In the genomic region with DNA sequence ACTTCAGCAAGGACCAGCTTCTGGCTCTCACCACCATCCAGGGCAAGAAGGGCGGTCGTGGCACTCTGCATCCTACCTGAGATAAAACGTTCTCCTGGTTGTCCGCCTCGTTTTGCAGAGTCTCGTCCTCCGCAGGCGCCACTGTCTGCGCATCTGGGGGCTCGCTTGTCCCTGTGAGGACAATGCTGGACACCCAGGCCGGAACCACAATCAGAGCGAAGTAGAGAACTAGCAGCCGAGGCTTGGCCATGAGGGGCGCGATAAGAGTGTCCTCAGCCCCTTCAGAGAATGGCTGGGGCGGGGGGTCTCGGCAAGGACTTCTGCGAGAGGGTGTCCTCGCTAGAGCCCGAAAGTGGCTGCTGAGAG, we compare ENCODE assay signal across 9 cellular contexts. TPM values are rescaled to one million over a fixed set of nuclear protein-coding genes. Genes with fewer than 3 reads are reported as not detected.
DNase-seq lines count a peak whose midpoint lies in the region; FAIRE-seq and TF ChIP-seq lines count a peak whose summit lies in the region.
"Had no signal": no experiment of that assay in that cellular context is flagged by ENCODE, and none has a peak within 500 bp of the region (broad histone marks: within the 10 kb centered on the region; RNA-seq: fewer than 3 reads in every experiment).

No MANE protein-coding gene starts in this region.

- no peak for TF ChIP-seq POLR2A in H54 (IDR thresholded peaks at IDR 0.05; ENCODE audit: low read depth, low read length)

- H3K4me3 Mint-ChIP-seq in activated CD4-positive, alpha-beta memory T cell treated with anti-CD3 and anti-CD28 coated beads, Interleukin-2, amount 10 ng/mL, durations not matched to agents 7 days and 5 days = peak overlapping the region; percentile 67

- H3K9me3 Mint-ChIP-seq in activated CD4-positive, alpha-beta memory T cell treated with anti-CD3 and anti-CD28 coated beads, Interleukin-2, amount 10 ng/mL, durations not matched to agents 7 days and 5 days = no peaks in the 10 kb centered on the region

- POLR2A ChIA-PET in activated CD4-positive, alpha-beta memory T cell treated with anti-CD3 and anti-CD28 coated beads, Interleukin-2, amount 10 ng/mL, durations not matched to agents 7 days and 5 days (lab: Charles Lee) = no interaction called here

- no peak for FAIRE-seq in H54 (lab: Jason Lieb, UNC)

- H3K4me1 ChIP-seq in skeletal muscle satellite cell (ENCODE audit: control insufficient read depth, insufficient read depth, low read length) = peaks cover 49% of the 10 kb centered on the region

- H3K4me1 Mint-ChIP-seq in activated CD4-positive, alpha-beta memory T cell treated with anti-CD3 and anti-CD28 coated beads, Interleukin-2, amount 10 ng/mL, durations not matched to agents 7 days and 5 days = peaks cover 8% of the 10 kb centered on the region

- CTCF ChIA-PET in activated CD4-positive, alpha-beta memory T cell treated with anti-CD3 and anti-CD28 coated beads, Interleukin-2, amount 10 ng/mL, durations not matched to agents 7 days and 5 days (lab: Charles Lee) = interaction anchor here (1.1 to 2.3 kb wide), 3 partner anchors 14 to 231 kb away, joined by 3 to 15 read pairs (median 14); no protein-coding TSS in a partner anchor

- H3K9ac ChIP-seq in skeletal muscle satellite cell (ENCODE audit: low read depth, low read length) = peak overlapping the region; percentile 62

- peak overlapping the region; percentile 67 for H3K4me3 ChIP-seq in H7 (ENCODE audit: insufficient read depth, low read depth, low read length)
- peak overlapping the region; percentile 75 for H3K4me3 ChIP-seq in iPS-11a (ENCODE audit: low read depth, low read length)
- peak overlapping the region; percentile 74 for H3K4me3 ChIP-seq in skeletal muscle satellite cell (ENCODE audit: low read length)

- H3K36me3 ChIP-seq in H7 (replicated peaks; ENCODE audit: control insufficient read depth, insufficient read depth, low read length) (no peaks in the 10 kb centered on the region), skeletal muscle satellite cell (ENCODE audit: insufficient read depth, low read length) (no peaks in the 10 kb centered on the region)

- H3K4me2 ChIP-seq in skeletal muscle satellite cell (ENCODE audit: low read length) = peak overlapping the region; percentile 96

- peaks cover 52% of the 10 kb centered on the region for H3K27me3 ChIP-seq in H7 (ENCODE audit: control insufficient read depth, insufficient read depth, low read length)
- H3K27me3 ChIP-seq in skeletal muscle satellite cell (ENCODE audit: control insufficient read depth, insufficient read depth, low read length) = no peaks in the 10 kb centered on the region

- no peaks in the 10 kb centered on the region for H3K9me3 ChIP-seq in skeletal muscle satellite cell (replicated peaks; ENCODE audit: low read length)

- H3K36me3 Mint-ChIP-seq in activated CD4-positive, alpha-beta memory T cell treated with anti-CD3 and anti-CD28 coated beads, Interleukin-2, amount 10 ng/mL, durations not matched to agents 7 days and 5 days (ENCODE audit: low read depth) = no peaks in the 10 kb centered on the region

- DNase-seq in H7 (no peak), H54 (ENCODE audit: insufficient read length, low spot score) (no peak), hepatic stellate cell (ENCODE audit: low spot score) (no peak), NCI-H2081 (lab: John Stamatoyannopoulos, UW) (no peak), SK-N-DZ (ENCODE audit: low spot score) (no peak)
- no peak for DNase-seq in activated CD4-positive, alpha-beta memory T cell treated with anti-CD3 and anti-CD28 coated beads, Interleukin-2, amount 10 ng/mL, durations not matched to agents 7 days and 5 days
- DNase-seq: NCI-H1417 treated with DMSO at 0.1 percent for 48 hours had no signal

- H3K27me3 Mint-ChIP-seq in activated CD4-positive, alpha-beta memory T cell treated with anti-CD3 and anti-CD28 coated beads, Interleukin-2, amount 10 ng/mL, durations not matched to agents 7 days and 5 days = peaks cover 43% of the 10 kb centered on the region

- H3K27ac Mint-ChIP-seq in activated CD4-positive, alpha-beta memory T cell treated with anti-CD3 and anti-CD28 coated beads, Interleukin-2, amount 10 ng/mL, durations not matched to agents 7 days and 5 days = no peak overlapping the region

RNA-seq across cellular contexts. Expression of a gene that starts 0.5 kb away (rescaled TPM):
- 0.45 and 0.92 TPM in 2 replicates for total RNA-seq in H7 (2014; rRNA removed; shearing (Covaris generic))
- total RNA-seq in activated CD4-positive, alpha-beta memory T cell treated with anti-CD3 and anti-CD28 coated beads, Interleukin-2, amount 10 ng/mL, durations not matched to agents 7 days and 5 days = not detected
- 11.4 and 16.5 TPM in 2 replicates for total RNA-seq in skeletal muscle satellite cell (2012; rRNA removed)
- polyA plus RNA-seq in SK-N-DZ (2014; cell fraction: cytosol; rRNA removed) = 1.1 and 2.1 TPM in 2 replicates
- polyA plus RNA-seq in SK-N-DZ (2014; cell fraction: nucleus; rRNA removed) = 0.76 and 1.7 TPM in 2 replicates

RNA-seq across cellular contexts. Expression of a gene that starts 46.3 kb away (rescaled TPM):
- 5.4 and 5.6 TPM in 2 replicates for total RNA-seq in H7 (2014; rRNA removed; shearing (Covaris generic))
- under 1 TPM in 1 of 2 experiments, not detected in 1; 0.08 TPM for total RNA-seq in activated CD4-positive, alpha-beta memory T cell treated with anti-CD3 and anti-CD28 coated beads, Interleukin-2, amount 10 ng/mL, durations not matched to agents 7 days and 5 days
- 1.7 TPM in 1 of 2 replicates, not detected in the other for total RNA-seq in skeletal muscle satellite cell (2012; rRNA removed)
- polyA plus RNA-seq in SK-N-DZ (2014; cell fraction: cytosol; rRNA removed) = 0.27 and 0.46 TPM in 2 replicates
- polyA plus RNA-seq in SK-N-DZ (2014; cell fraction: nucleus; rRNA removed) = 0.71 and 0.96 TPM in 2 replicates
